In the genomic region with DNA sequence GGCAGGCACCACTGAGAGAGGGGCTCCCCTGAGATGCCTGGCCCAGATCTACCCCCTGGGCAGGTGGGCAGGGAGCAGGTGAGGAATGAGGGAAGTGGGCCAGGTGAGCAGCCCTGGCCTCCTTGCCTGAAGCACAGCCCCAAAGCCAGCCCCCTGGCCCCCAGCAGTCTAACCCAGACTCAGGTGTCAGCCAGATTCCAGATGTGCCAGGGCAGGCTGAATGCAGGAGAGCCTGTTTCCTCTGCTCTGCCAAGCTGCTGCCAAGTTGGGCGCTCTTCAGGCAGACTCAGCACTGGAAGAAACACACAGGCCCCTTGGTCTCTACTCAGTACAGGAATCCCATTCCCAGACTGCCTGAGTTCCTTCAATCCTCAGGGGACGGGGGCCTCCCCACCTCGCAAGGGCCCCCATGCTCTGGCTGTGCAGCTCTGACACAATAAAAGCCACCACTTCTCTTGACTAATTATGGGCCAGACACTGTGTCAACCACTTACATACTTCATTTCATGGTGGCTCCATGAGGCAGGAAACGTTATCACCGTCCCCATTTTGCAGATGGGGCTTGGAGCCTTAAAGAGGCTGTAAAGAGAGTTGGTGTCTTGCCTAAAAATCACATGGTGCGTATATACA, we compare ENCODE assay signal across 18 cellular contexts. TPM values are rescaled to one million over a fixed set of nuclear protein-coding genes. Genes with fewer than 3 reads are reported as not detected.
"Had no signal": no experiment of that assay in that cellular context is flagged by ENCODE, and none has a peak within 500 bp of the region (broad histone marks: within the 10 kb centered on the region; RNA-seq: fewer than 3 reads in every experiment).

No MANE protein-coding gene starts in this region.

- H3K4me3 ChIP-seq: gastrocnemius medialis, right atrium auricular region, transverse colon, uterus had no signal

- H3K27ac ChIP-seq: brain microvascular endothelial cell, gastrocnemius medialis, right atrium auricular region, transverse colon, uterus, VCaP had no signal

- H3K4me1 ChIP-seq: gastrocnemius medialis had no signal

- H3K36me3 ChIP-seq: brain microvascular endothelial cell, gastrocnemius medialis, right atrium auricular region, transverse colon, uterus had no signal

- DNase-seq: activated CD4-positive, alpha-beta T cell treated with anti-CD3 and anti-CD28 coated beads, Interleukin-2, amount 50 U/mL, for 4 hours; activated effector memory CD4-positive, alpha-beta T cell treated with anti-CD3 and anti-CD28 coated beads, Interleukin-2, amount 50 U/mL, for 16 hours; activated naive CD4-positive, alpha-beta T cell treated with anti-CD3 and anti-CD28 coated beads, Interleukin-2, amount 50 U/mL, for 16 hours; activated T-cell treated with anti-CD3 and anti-CD28 coated beads, Interleukin-2, amount 50 U/mL, for 72 hours; aorta; brain microvascular endothelial cell; central memory CD4-positive, alpha-beta T cell; erythroblast; gastrocnemius medialis; kidney glomerular epithelial cell; stimulated activated CD4-positive, alpha-beta T cell treated with anti-CD3 and anti-CD28 coated beads, Interleukin-2, amount 100 ng/mL, for 24 hours; stimulated activated naive CD8-positive, alpha-beta T cell treated with anti-CD3 and anti-CD28 coated beads, Interleukin-15, Interleukin-2, amounts not matched to agents 100 U/mL and 50 U/mL, for 24 hours; transverse colon; uterus had no signal

- ATAC-seq: activated T-cell treated with anti-CD3 and anti-CD28 coated beads, Interleukin-2, amount 50 U/mL, for 72 hours; gastrocnemius medialis; left ventricle myocardium superior; stimulated activated naive CD8-positive, alpha-beta T cell treated with anti-CD3 and anti-CD28 coated beads, Interleukin-15, Interleukin-2, amounts not matched to agents 100 U/mL and 50 U/mL, for 24 hours had no signal

- H3K27me3 ChIP-seq: brain microvascular endothelial cell, right atrium auricular region, transverse colon, uterus had no signal

- H3K9me3 ChIP-seq: gastrocnemius medialis, right atrium auricular region, transverse colon, uterus had no signal

RNA-seq across cellular contexts. Expression of a gene that starts 36.2 kb away (rescaled TPM):
- total RNA-seq: activated CD8-positive, alpha-beta memory T cell treated with anti-CD3 and anti-CD28 coated beads for 36 hours had no signal
